Comparison of ENCODE assay signal across 19 cellular contexts in genomic region chr4:52716364-52717151, GRCh38. TPM values are rescaled to one million over a fixed set of nuclear protein-coding genes. Genes with fewer than 3 reads are reported as not detected.
DNase-seq lines count a peak whose midpoint lies in the region; ATAC-seq, FAIRE-seq and TF ChIP-seq lines count a peak whose summit lies in the region.
"Had no signal": no experiment of that assay in that cellular context is flagged by ENCODE, and none has a peak within 500 bp of the region (broad histone marks: within the 10 kb centered on the region; RNA-seq: fewer than 3 reads in every experiment).

No MANE protein-coding gene starts in this region.

- intact Hi-C loops in HepG2 (cut with micrococcal nuclease; ENCODE audit: unreplicated experiment) = no loop called here
- intact Hi-C loops in right lobe of liver (cut with DNase I) = no loop called here
- intact Hi-C loops in activated B cell treated with CpG ODN at 0.5 μM for 24 hours (cut with micrococcal nuclease) = no loop called here
- intact Hi-C loops in left lung (cut with DNase I) = no loop called here

- no peaks in the 10 kb centered on the region for H4K20me1 ChIP-seq in HepG2 (ENCODE audit: insufficient read depth, low read length)

- DNase-seq in HepG2 (ENCODE audit: low spot score) = no peak
- no peak for DNase-seq in right lobe of liver
- DNase-seq in NB4 (ENCODE audit: low read depth) = peak; percentile 34
- DNase-seq in activated B cell treated with CpG ODN at 0.5 μM for 24 hours = no peak
- no peak for DNase-seq in BE2C
- DNase-seq in activated naive CD4-positive, alpha-beta T cell treated with anti-CD3 and anti-CD28 coated beads, Interleukin-2, amount 50 U/mL, for 16 hours = no peak
- no peak for DNase-seq in left lobe of liver (ENCODE audit: low spot score)
- DNase-seq in left lung = no peak
- DNase-seq: activated gamma-delta T cell; aorta; heart right ventricle; immature natural killer cell; lower lobe of right lung; NK-92 treated with Interleukin-12 subunit alpha and Interleukin-12 subunit beta, amount 100 ng/mL, for 24 hours; occipital lobe; Right ventricle myocardium superior; T-helper 1 cell had no signal

- CTCF ChIA-PET in HepG2 (lab: Yijun Ruan, JAX; ENCODE audit: low intra/inter-chr PET ratio, low total read pairs) = no interaction called here
- CTCF ChIA-PET in activated B cell treated with CpG ODN at 0.5 μM for 24 hours (lab: Charles Lee) = no interaction called here

- H3K36me3 ChIP-seq in HepG2 (replicated peaks in 1 of 2; ENCODE audit: control insufficient read depth in 1 of 2, insufficient read depth in 2 of 2, low read length in 2 of 2) (peaks cover 5 to 36% of the 10 kb centered on the region in 2 experiments), right lobe of liver (peaks cover 0 to 22% (median 0%) of the 10 kb centered on the region in 4 donors), BE2C (peaks cover 57% of the 10 kb centered on the region), left lung (peaks cover 0 to 43% of the 10 kb centered on the region in 2 donors)

- TF ChIP-seq CTCF in HepG2 (CRISPR knock-in tag; IDR thresholded peaks at IDR 0.05) = no peak
- no peak for TF ChIP-seq CTCF in right lobe of liver (IDR thresholded peaks at IDR 0.05)
- TF ChIP-seq CTCF in NB4 (IDR thresholded peaks at IDR 0.05; ENCODE audit: low read depth, low read length) = no peak
- no peak for TF ChIP-seq CTCF in activated B cell treated with CpG ODN at 0.5 μM for 24 hours (IDR thresholded peaks at IDR 0.05)
- no peak for TF ChIP-seq CTCF in BE2C (IDR thresholded peaks at IDR 0.05; ENCODE audit: low read depth, low read length)
- TF ChIP-seq CTCF in left lung (IDR thresholded peaks at IDR 0.05) = no peak

- in situ Hi-C loops in HepG2 (cut with HindIII; ENCODE audit: extremely low pct_ligation_motif_present, low pct_unique_long_range_greater_than_20kb) = loop anchor here (25.0 kb wide), 1 partner anchor 271 kb away; no protein-coding TSS in a partner anchor

- BruUV-seq in HepG2 (replicated peaks; lab: Mats Ljungman, UMichigan) = no TSS peak

- H3K9ac ChIP-seq in HepG2 (ENCODE audit: insufficient read depth, low read depth, low read length) = no peak overlapping the region

- peak overlapping the region; percentile 15 for H3K4me3 Mint-ChIP-seq in activated B cell treated with CpG ODN at 0.5 μM for 24 hours
- H3K4me3 Mint-ChIP-seq: immature natural killer cell had no signal

- no peak for FAIRE-seq in HepG2 (lab: Jason Lieb, UNC)

- peaks cover 50% of the 10 kb centered on the region for H3K4me1 Mint-ChIP-seq in activated B cell treated with CpG ODN at 0.5 μM for 24 hours

- 96% methylated on average over 6 of the region's 6 CpGs for WGBS in HepG2 (ENCODE audit: low lambda C conversion rate)
- WGBS in right lobe of liver (ENCODE audit: insufficient coverage, low coverage, low lambda C conversion rate, missing lambda C conversion rate) = 98% methylated on average over 6 of the region's 6 CpGs

- TF ChIP-seq POLR2A in HepG2 (IDR thresholded peaks at IDR 0.05; ENCODE audit: insufficient read depth in 1 of 2, low read depth in 2 of 2, low read length in 2 of 2) = peak in 1 of 2 experiments; percentile 19; a peak in 1 of 4 replicates
- no peak for TF ChIP-seq POLR2A in right lobe of liver (IDR thresholded peaks at IDR 0.05)
- no peak for TF ChIP-seq POLR2A in NB4 (IDR thresholded peaks at IDR 0.05; ENCODE audit: extremely low read depth, insufficient read length)

- no peaks in the 10 kb centered on the region for H3K27me3 Mint-ChIP-seq in activated B cell treated with CpG ODN at 0.5 μM for 24 hours

- H2AFZ ChIP-seq in HepG2 (ENCODE audit: low read length) = no peak overlapping the region

- no peak overlapping the region for H3K27ac Mint-ChIP-seq in activated B cell treated with CpG ODN at 0.5 μM for 24 hours
- H3K27ac Mint-ChIP-seq: immature natural killer cell had no signal

- POLR2A ChIA-PET in HepG2 (lab: Yijun Ruan, JAX) = no interaction called here
- POLR2A ChIA-PET in activated B cell treated with CpG ODN at 0.5 μM for 24 hours (lab: Charles Lee) = interaction anchor here (0.6 kb wide), 2 partner anchors 269 to 1067 kb away, joined by 4 to 5 read pairs; no protein-coding TSS in a partner anchor

- ATAC-seq in HepG2 (no peak), right lobe of liver (no peak), activated B cell treated with CpG ODN at 0.5 μM for 24 hours (ENCODE audit: low read depth) (no peak), left lobe of liver (no peak), left lung (no peak)
- ATAC-seq: heart right ventricle, lower lobe of right lung had no signal

- H3K4me3 ChIP-seq in HepG2 (replicated peaks in 1 of 3; ENCODE audit: insufficient read depth in 1 of 3, low read depth in 2 of 3, low read length in 3 of 3) = no peak overlapping the region
- no peak overlapping the region for H3K4me3 ChIP-seq in right lobe of liver
- peak overlapping the region; percentile 85 for H3K4me3 ChIP-seq in NB4 (ENCODE audit: low read depth, low read length)
- H3K4me3 ChIP-seq in BE2C (ENCODE audit: low read depth, low read length) = no peak overlapping the region
- H3K4me3 ChIP-seq in left lung = no peak overlapping the region
- H3K4me3 ChIP-seq: heart right ventricle, lower lobe of right lung, right atrium auricular region, upper lobe of left lung had no signal

- peaks cover 40% of the 10 kb centered on the region for H3K4me1 ChIP-seq in HepG2 (ENCODE audit: insufficient read depth, low read length)
- peaks cover 0 to 10% (median 4%) of the 10 kb centered on the region in 4 donors for H3K4me1 ChIP-seq in right lobe of liver
- H3K4me1 ChIP-seq in BE2C = no peaks in the 10 kb centered on the region
- peaks cover 7 to 40% of the 10 kb centered on the region in 2 donors for H3K4me1 ChIP-seq in left lung

- H3K9me3 Mint-ChIP-seq in activated B cell treated with CpG ODN at 0.5 μM for 24 hours = no peaks in the 10 kb centered on the region
- H3K9me3 Mint-ChIP-seq: immature natural killer cell had no signal

- H3K4me2 ChIP-seq in HepG2 (ENCODE audit: low read depth, low read length) = no peak overlapping the region

- TF ChIP-seq EP300 in HepG2 (IDR thresholded peaks at IDR 0.05; ENCODE audit: low read depth in 2 of 2, low read length in 2 of 2) (no peak), HepG2 (CRISPR knock-in tag; IDR thresholded peaks at IDR 0.05; ENCODE audit: borderline replicate concordance) (no peak)

- no peaks in the 10 kb centered on the region for H3K27me3 ChIP-seq in HepG2 (ENCODE audit: control insufficient read depth in 1 of 2, insufficient read depth in 2 of 2, low read length in 2 of 2)
- no peaks in the 10 kb centered on the region for H3K27me3 ChIP-seq in right lobe of liver
- no peaks in the 10 kb centered on the region for H3K27me3 ChIP-seq in BE2C
- no peaks in the 10 kb centered on the region for H3K27me3 ChIP-seq in left lung
- H3K27me3 ChIP-seq: heart right ventricle, right atrium auricular region, upper lobe of left lung had no signal

- TF ChIP-seq RAD21 in HepG2 (CRISPR knock-in tag; IDR thresholded peaks at IDR 0.05) = no peak

- H3K9me3 ChIP-seq in HepG2 (ENCODE audit: low read length) (no peaks in the 10 kb centered on the region), right lobe of liver (no peaks in the 10 kb centered on the region), BE2C (no peaks in the 10 kb centered on the region), left lung (no peaks in the 10 kb centered on the region)
- H3K9me3 ChIP-seq: heart right ventricle, lower lobe of right lung, right atrium auricular region, upper lobe of left lung had no signal

- peaks cover 62% of the 10 kb centered on the region for H3K36me3 Mint-ChIP-seq in activated B cell treated with CpG ODN at 0.5 μM for 24 hours (ENCODE audit: low read depth)

- peaks cover 17% of the 10 kb centered on the region for H3K79me2 ChIP-seq in HepG2 (ENCODE audit: insufficient read depth, low read length)

- H3K27ac ChIP-seq in HepG2 (ENCODE audit: extremely low read length, insufficient read depth, low read length) (no peak overlapping the region), right lobe of liver (no peak overlapping the region), left lung (no peak overlapping the region)
- H3K27ac ChIP-seq: lower lobe of right lung, right atrium auricular region, upper lobe of left lung had no signal

RNA-seq across cellular contexts. Expression of gene ERVMER34-1, which starts 34.7 kb away (rescaled TPM):
- total RNA-seq in HepG2 (2016; rRNA removed; fragmentation: Illumina TruSeq; extraction: Trizol) (0.24 and 0.35 TPM in 2 replicates), right lobe of liver (under 1 TPM in 4 of 6 experiments, not detected in 2; 0.04 to 0.20 (median 0.15) TPM), activated B cell treated with CpG ODN at 0.5 μM for 24 hours (not detected in 2 replicates), left lobe of liver (not detected), left lung (1 to 10 TPM; 2.0 to 3.0 TPM)
- not detected in 2 replicates for total RNA-seq in HepG2 (2016; cell fraction: cytosol; rRNA removed; fragmentation: Illumina TruSeq; extraction: Trizol; ENCODE audit: low read depth)
- total RNA-seq in HepG2 (2016; cell fraction: insoluble cytoplasmic fraction; rRNA removed; fragmentation: Illumina TruSeq; extraction: Trizol) = 0.19 and 0.40 TPM in 2 replicates
- 0.15 and 0.24 TPM in 2 replicates for total RNA-seq in HepG2 (2016; cell fraction: membrane; rRNA removed; fragmentation: Illumina TruSeq; extraction: Trizol)
- 0.12 TPM in 1 of 2 replicates, not detected in the other for total RNA-seq in HepG2 (2016; cell fraction: nucleus; rRNA removed; fragmentation: Illumina TruSeq; extraction: Trizol)
- 0.03 and 0.04 TPM in 2 replicates for polyA plus RNA-seq in HepG2 (2011; rRNA removed)
- 0.03 and 0.05 TPM in 2 replicates for polyA plus RNA-seq in HepG2 (2011; cell fraction: cytosol; rRNA removed)
- polyA plus RNA-seq in HepG2 (2011; cell fraction: nucleus; rRNA removed) = not detected in 2 replicates
- polyA plus RNA-seq in HepG2 (2012) = 0.04 and 0.05 TPM in 2 replicates
- 0.10 and 0.12 TPM in 2 replicates for polyA plus RNA-seq in HepG2 (2016; cell fraction: cytosol; fragmentation: Illumina TruSeq; extraction: Trizol; ENCODE audit: low read depth)
- polyA plus RNA-seq in HepG2 (2016; cell fraction: insoluble cytoplasmic fraction; fragmentation: Illumina TruSeq; extraction: Trizol; ENCODE audit: low read depth) = 0.15 and 0.25 TPM in 2 replicates
- polyA plus RNA-seq in HepG2 (2016; cell fraction: membrane; fragmentation: Illumina TruSeq; extraction: Trizol; ENCODE audit: low read depth) = 0.13 and 0.14 TPM in 2 replicates
- 0.44 TPM in 1 of 2 replicates, not detected in the other for polyA plus RNA-seq in HepG2 (2016; cell fraction: nucleus; fragmentation: Illumina TruSeq; extraction: Trizol; ENCODE audit: insufficient read depth, low read depth)
- polyA minus RNA-seq in HepG2 (2011; rRNA and poly(A)+ RNA removed; ENCODE audit: low replicate concordance) = not detected in 2 replicates
- polyA minus RNA-seq in HepG2 (2011; cell fraction: cytosol; rRNA and poly(A)+ RNA removed) = not detected in 2 replicates
- 0.12 TPM in 1 of 2 replicates, not detected in the other for polyA minus RNA-seq in HepG2 (2011; cell fraction: nucleus; rRNA and poly(A)+ RNA removed)
- polyA plus RNA-seq in BE2C (2012; ENCODE audit: insufficient read depth, insufficient read length, low read depth) = not detected
- polyA plus RNA-seq: aorta, immature natural killer cell had no signal

RNA-seq across cellular contexts. Expression of gene USP46, which starts 57.5 kb away (rescaled TPM):
- total RNA-seq in HepG2 (2016; rRNA removed; fragmentation: Illumina TruSeq; extraction: Trizol) = 17.4 and 26.4 TPM in 2 replicates
- total RNA-seq in HepG2 (2016; cell fraction: cytosol; rRNA removed; fragmentation: Illumina TruSeq; extraction: Trizol; ENCODE audit: low read depth) = 13.4 and 18.0 TPM in 2 replicates
- total RNA-seq in HepG2 (2016; cell fraction: insoluble cytoplasmic fraction; rRNA removed; fragmentation: Illumina TruSeq; extraction: Trizol) = 17.2 and 24.3 TPM in 2 replicates
- 15.8 and 18.5 TPM in 2 replicates for total RNA-seq in HepG2 (2016; cell fraction: membrane; rRNA removed; fragmentation: Illumina TruSeq; extraction: Trizol)
- 17.2 and 20.2 TPM in 2 replicates for total RNA-seq in HepG2 (2016; cell fraction: nucleus; rRNA removed; fragmentation: Illumina TruSeq; extraction: Trizol)
- 4.7 and 6.2 TPM in 2 replicates for polyA plus RNA-seq in HepG2 (2011; rRNA removed)
- 1.8 and 3.0 TPM in 2 replicates for polyA plus RNA-seq in HepG2 (2011; cell fraction: cytosol; rRNA removed)
- 3.3 and 4.9 TPM in 2 replicates for polyA plus RNA-seq in HepG2 (2011; cell fraction: nucleus; rRNA removed)
- polyA plus RNA-seq in HepG2 (2012) = 6.5 and 6.7 TPM in 2 replicates
- 2.4 and 3.1 TPM in 2 replicates for polyA plus RNA-seq in HepG2 (2016; cell fraction: cytosol; fragmentation: Illumina TruSeq; extraction: Trizol; ENCODE audit: low read depth)
- 20.5 and 22.2 TPM in 2 replicates for polyA plus RNA-seq in HepG2 (2016; cell fraction: insoluble cytoplasmic fraction; fragmentation: Illumina TruSeq; extraction: Trizol; ENCODE audit: low read depth)
- 8.3 and 9.5 TPM in 2 replicates for polyA plus RNA-seq in HepG2 (2016; cell fraction: membrane; fragmentation: Illumina TruSeq; extraction: Trizol; ENCODE audit: low read depth)
- polyA plus RNA-seq in HepG2 (2016; cell fraction: nucleus; fragmentation: Illumina TruSeq; extraction: Trizol; ENCODE audit: insufficient read depth, low read depth) = 11.7 and 13.2 TPM in 2 replicates
- 11.6 and 14.8 TPM in 2 replicates for polyA minus RNA-seq in HepG2 (2011; rRNA and poly(A)+ RNA removed; ENCODE audit: low replicate concordance)
- polyA minus RNA-seq in HepG2 (2011; cell fraction: cytosol; rRNA and poly(A)+ RNA removed) = 5.8 and 9.0 TPM in 2 replicates
- 15.5 and 18.4 TPM in 2 replicates for polyA minus RNA-seq in HepG2 (2011; cell fraction: nucleus; rRNA and poly(A)+ RNA removed)
- 1 to 10 TPM; 4.0 to 5.7 (median 4.9) TPM for total RNA-seq in right lobe of liver
- total RNA-seq in activated B cell treated with CpG ODN at 0.5 μM for 24 hours = 12.6 and 13.3 TPM in 2 replicates
- 4.8 TPM for polyA plus RNA-seq in BE2C (2012; ENCODE audit: insufficient read depth, insufficient read length, low read depth)
- total RNA-seq in left lobe of liver = 4.9 TPM
- 10 to 100 TPM; 18.2 to 22.1 TPM for total RNA-seq in left lung
